Comparison of ENCODE assay signal across 1 cellular context in genomic region chr9:130938652-130939404, GRCh38.
A peak's percentile ranks its signal among the peaks of the same experiment; 100 is the strongest.
TF ChIP-seq lines count a peak whose summit lies in the region.

Gene FIBCD1, minus strand, starts transcription at chr9:130939247. Its CDS starts 640 bp downstream, at chr9:130938607.

TF ChIP-seq in GM23338, 12 proteins besides CTCF, POLR2A, EP300 and RAD21 (continued from another document):
- no peak for TF ChIP-seq ZNF462 (CRISPR knock-in tag; IDR thresholded peaks at IDR 0.05)
- no peak for TF ChIP-seq REST (IDR thresholded peaks at IDR 0.05; ENCODE audit: unreplicated experiment)
- no peak for TF ChIP-seq CREB1 (CRISPR knock-in tag; IDR thresholded peaks at IDR 0.05; ENCODE audit: low read depth)
- no peak for TF ChIP-seq ETS1 (IDR thresholded peaks at IDR 0.05)
- no peak for TF ChIP-seq ZNF114 (CRISPR knock-in tag; IDR thresholded peaks at IDR 0.05)
- TF ChIP-seq STAT1 (IDR thresholded peaks at IDR 0.05; ENCODE audit: unreplicated experiment) = no peak
- peak; percentile 35; the same call in 1 of the 2 replicates for TF ChIP-seq POLR2AphosphoS5 (IDR thresholded peaks at IDR 0.05; ENCODE audit: low read depth)
- no peak for TF ChIP-seq EZH2phosphoT487 (IDR thresholded peaks at IDR 0.05; ENCODE audit: unreplicated experiment)
